In the genomic region with DNA sequence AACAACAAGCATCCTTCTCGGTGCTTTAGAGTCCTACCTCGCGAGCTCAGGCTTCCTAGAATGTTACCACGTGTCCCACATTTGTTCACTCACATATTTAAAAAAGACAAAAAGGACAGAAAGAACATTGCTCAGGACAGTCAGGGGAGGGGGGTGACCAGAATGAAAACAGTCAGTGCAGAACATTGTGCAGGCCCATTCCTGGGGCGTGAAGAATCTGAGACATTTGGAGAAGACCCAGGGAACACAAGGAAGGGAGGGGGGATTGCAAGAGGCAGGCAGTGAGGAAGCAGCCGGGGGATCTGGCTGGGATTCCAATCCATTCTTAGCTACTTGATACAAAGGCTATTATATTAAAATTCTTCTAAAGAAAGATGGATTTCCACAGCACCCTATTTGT, we compare ENCODE assay signal across 1 cellular context.
TF ChIP-seq lines count a peak whose summit lies in the region.

No MANE protein-coding gene starts in this region.

TF ChIP-seq in IMR-90, 13 proteins besides CTCF, POLR2A, EP300 and RAD21 (continued from another document):
- TF ChIP-seq, protein P1, sequence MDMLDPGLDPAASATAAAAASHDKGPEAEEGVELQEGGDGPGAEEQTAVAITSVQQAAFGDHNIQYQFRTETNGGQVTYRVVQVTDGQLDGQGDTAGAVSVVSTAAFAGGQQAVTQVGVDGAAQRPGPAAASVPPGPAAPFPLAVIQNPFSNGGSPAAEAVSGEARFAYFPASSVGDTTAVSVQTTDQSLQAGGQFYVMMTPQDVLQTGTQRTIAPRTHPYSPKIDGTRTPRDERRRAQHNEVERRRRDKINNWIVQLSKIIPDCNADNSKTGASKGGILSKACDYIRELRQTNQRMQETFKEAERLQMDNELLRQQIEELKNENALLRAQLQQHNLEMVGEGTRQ (IDR thresholded peaks at IDR 0.05; ENCODE audit: low read depth, low read length), result no peak
- TF ChIP-seq SMC3 (IDR thresholded peaks at IDR 0.05; ENCODE audit: low read depth, low read length) (no peak), BHLHE40 (IDR thresholded peaks at IDR 0.05; ENCODE audit: low read depth, low read length) (no peak), RCOR1 (IDR thresholded peaks at IDR 0.05; ENCODE audit: insufficient replicate concordance, low read length) (no peak), NFE2L2 (IDR thresholded peaks at IDR 0.05; ENCODE audit: low read depth, low read length) (no peak), CHD1 (IDR thresholded peaks at IDR 0.05; ENCODE audit: low read depth, low read length) (no peak)
